In genomic region chr1:234839663-234840062, GRCh38 we compare ENCODE assay signal across 1 cellular context.
A peak's percentile ranks its signal among the peaks of the same experiment; 100 is the strongest.
TF ChIP-seq lines count a peak whose summit lies in the region.

No MANE protein-coding gene starts in this region.

TF ChIP-seq in K562, 482 proteins besides CTCF, POLR2A, EP300 and RAD21 (continued from another document):
- TF ChIP-seq, protein P1, sequence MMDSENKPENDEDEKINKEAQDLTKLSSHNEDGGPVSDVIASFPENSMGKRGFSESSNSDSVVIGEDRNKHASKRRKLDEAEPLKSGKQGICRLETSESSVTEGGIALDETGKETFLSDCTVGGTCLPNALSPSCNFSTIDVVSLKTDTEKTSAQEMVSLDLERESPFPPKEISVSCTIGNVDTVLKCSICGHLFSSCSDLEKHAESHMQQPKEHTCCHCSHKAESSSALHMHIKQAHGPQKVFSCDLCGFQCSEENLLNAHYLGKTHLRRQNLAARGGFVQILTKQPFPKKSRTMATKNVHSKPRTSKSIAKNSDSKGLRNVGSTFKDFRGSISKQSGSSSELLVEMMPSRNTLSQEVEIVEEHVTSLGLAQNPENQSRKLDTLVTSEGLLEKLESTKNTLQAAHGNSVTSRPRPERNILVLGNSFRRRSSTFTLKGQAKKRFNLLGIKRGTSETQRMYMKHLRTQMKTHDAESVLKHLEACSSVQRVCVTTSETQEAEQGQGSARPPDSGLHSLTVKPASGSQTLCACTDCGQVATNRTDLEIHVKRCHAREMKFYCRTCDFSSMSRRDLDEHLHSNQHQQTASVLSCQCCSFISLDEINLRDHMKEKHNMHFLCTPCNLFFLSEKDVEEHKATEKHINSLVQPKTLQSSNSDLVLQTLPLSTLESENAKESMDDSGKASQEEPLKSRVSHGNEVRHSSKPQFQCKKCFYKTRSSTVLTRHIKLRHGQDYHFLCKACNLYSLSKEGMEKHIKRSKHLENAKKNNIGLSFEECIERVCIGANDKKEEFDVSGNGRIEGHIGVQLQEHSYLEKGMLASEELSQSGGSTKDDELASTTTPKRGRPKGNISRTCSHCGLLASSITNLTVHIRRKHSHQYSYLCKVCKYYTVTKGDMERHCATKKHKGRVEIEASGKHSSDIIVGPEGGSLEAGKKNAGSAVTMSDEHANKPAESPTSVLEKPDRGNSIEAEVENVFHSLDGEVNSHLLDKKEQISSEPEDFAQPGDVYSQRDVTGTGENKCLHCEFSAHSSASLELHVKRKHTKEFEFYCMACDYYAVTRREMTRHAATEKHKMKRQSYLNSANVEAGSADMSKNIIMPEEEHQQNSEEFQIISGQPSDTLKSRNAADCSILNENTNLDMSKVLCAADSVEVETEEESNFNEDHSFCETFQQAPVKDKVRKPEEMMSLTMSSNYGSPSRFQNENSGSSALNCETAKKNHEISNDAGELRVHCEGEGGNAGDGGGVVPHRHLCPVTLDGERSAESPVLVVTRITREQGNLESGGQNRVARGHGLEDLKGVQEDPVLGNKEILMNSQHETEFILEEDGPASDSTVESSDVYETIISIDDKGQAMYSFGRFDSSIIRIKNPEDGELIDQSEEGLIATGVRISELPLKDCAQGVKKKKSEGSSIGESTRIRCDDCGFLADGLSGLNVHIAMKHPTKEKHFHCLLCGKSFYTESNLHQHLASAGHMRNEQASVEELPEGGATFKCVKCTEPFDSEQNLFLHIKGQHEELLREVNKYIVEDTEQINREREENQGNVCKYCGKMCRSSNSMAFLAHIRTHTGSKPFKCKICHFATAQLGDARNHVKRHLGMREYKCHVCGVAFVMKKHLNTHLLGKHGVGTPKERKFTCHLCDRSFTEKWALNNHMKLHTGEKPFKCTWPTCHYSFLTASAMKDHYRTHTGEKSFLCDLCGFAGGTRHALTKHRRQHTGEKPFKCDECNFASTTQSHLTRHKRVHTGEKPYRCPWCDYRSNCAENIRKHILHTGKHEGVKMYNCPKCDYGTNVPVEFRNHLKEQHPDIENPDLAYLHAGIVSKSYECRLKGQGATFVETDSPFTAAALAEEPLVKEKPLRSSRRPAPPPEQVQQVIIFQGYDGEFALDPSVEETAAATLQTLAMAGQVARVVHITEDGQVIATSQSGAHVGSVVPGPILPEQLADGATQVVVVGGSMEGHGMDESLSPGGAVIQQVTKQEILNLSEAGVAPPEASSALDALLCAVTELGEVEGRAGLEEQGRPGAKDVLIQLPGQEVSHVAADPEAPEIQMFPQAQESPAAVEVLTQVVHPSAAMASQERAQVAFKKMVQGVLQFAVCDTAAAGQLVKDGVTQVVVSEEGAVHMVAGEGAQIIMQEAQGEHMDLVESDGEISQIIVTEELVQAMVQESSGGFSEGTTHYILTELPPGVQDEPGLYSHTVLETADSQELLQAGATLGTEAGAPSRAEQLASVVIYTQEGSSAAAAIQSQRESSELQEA (IDR thresholded peaks at IDR 0.05; ENCODE audit: low read depth), result no peak
- TF ChIP-seq CTBP1 (IDR thresholded peaks at IDR 0.05; ENCODE audit: borderline replicate concordance) (0 out of 2 replicates have a peak, but pooled peaks have one; percentile 28), L3MBTL2 (IDR thresholded peaks at IDR 0.05) (no peak), MTA3 (IDR thresholded peaks at IDR 0.05; ENCODE audit: borderline replicate concordance) (0 out of 2 replicates have a peak, but pooled peaks have one; percentile 20), ZNF445 (CRISPR knock-in tag; IDR thresholded peaks at IDR 0.05; ENCODE audit: low read depth) (no peak), HNRNPK (IDR thresholded peaks at IDR 0.05; ENCODE audit: low read depth, low read length, poor library complexity, severe bottlenecking) (no peak), ZNF174 (CRISPR knock-in tag; IDR thresholded peaks at IDR 0.05) (no peak), ZNF140 (CRISPR knock-in tag; IDR thresholded peaks at IDR 0.05) (no peak), SNAPC5 (CRISPR knock-in tag; IDR thresholded peaks at IDR 0.05) (no peak), FOXJ3 (CRISPR knock-in tag; IDR thresholded peaks at IDR 0.05) (no peak), PHF8 (IDR thresholded peaks at IDR 0.05; ENCODE audit: borderline replicate concordance, low read length) (no peak), NRF1 (conservative IDR thresholded peaks at IDR 0.05 in 1 of 2, IDR thresholded peaks at IDR 0.05 in 1 of 2) (peak; percentile 76 to 77), ZNF384 (IDR thresholded peaks at IDR 0.05; ENCODE audit: low read depth, low read length) (no peak)
- TF ChIP-seq, protein P2, sequence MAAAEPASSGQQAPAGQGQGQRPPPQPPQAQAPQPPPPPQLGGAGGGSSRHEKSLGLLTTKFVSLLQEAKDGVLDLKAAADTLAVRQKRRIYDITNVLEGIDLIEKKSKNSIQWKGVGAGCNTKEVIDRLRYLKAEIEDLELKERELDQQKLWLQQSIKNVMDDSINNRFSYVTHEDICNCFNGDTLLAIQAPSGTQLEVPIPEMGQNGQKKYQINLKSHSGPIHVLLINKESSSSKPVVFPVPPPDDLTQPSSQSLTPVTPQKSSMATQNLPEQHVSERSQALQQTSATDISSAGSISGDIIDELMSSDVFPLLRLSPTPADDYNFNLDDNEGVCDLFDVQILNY (CRISPR knock-in tag; IDR thresholded peaks at IDR 0.05), result no peak
- TF ChIP-seq, protein P3, sequence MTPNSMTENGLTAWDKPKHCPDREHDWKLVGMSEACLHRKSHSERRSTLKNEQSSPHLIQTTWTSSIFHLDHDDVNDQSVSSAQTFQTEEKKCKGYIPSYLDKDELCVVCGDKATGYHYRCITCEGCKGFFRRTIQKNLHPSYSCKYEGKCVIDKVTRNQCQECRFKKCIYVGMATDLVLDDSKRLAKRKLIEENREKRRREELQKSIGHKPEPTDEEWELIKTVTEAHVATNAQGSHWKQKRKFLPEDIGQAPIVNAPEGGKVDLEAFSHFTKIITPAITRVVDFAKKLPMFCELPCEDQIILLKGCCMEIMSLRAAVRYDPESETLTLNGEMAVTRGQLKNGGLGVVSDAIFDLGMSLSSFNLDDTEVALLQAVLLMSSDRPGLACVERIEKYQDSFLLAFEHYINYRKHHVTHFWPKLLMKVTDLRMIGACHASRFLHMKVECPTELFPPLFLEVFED (CRISPR knock-in tag; conservative IDR thresholded peaks at IDR 0.05), result no peak
- TF ChIP-seq, protein P4, sequence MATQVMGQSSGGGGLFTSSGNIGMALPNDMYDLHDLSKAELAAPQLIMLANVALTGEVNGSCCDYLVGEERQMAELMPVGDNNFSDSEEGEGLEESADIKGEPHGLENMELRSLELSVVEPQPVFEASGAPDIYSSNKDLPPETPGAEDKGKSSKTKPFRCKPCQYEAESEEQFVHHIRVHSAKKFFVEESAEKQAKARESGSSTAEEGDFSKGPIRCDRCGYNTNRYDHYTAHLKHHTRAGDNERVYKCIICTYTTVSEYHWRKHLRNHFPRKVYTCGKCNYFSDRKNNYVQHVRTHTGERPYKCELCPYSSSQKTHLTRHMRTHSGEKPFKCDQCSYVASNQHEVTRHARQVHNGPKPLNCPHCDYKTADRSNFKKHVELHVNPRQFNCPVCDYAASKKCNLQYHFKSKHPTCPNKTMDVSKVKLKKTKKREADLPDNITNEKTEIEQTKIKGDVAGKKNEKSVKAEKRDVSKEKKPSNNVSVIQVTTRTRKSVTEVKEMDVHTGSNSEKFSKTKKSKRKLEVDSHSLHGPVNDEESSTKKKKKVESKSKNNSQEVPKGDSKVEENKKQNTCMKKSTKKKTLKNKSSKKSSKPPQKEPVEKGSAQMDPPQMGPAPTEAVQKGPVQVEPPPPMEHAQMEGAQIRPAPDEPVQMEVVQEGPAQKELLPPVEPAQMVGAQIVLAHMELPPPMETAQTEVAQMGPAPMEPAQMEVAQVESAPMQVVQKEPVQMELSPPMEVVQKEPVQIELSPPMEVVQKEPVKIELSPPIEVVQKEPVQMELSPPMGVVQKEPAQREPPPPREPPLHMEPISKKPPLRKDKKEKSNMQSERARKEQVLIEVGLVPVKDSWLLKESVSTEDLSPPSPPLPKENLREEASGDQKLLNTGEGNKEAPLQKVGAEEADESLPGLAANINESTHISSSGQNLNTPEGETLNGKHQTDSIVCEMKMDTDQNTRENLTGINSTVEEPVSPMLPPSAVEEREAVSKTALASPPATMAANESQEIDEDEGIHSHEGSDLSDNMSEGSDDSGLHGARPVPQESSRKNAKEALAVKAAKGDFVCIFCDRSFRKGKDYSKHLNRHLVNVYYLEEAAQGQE (CRISPR knock-in tag; IDR thresholded peaks at IDR 0.05; ENCODE audit: low read depth), result no peak
- TF ChIP-seq, protein P5, sequence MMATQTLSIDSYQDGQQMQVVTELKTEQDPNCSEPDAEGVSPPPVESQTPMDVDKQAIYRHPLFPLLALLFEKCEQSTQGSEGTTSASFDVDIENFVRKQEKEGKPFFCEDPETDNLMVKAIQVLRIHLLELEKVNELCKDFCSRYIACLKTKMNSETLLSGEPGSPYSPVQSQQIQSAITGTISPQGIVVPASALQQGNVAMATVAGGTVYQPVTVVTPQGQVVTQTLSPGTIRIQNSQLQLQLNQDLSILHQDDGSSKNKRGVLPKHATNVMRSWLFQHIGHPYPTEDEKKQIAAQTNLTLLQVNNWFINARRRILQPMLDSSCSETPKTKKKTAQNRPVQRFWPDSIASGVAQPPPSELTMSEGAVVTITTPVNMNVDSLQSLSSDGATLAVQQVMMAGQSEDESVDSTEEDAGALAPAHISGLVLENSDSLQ (IDR thresholded peaks at IDR 0.05), result peak; percentile 34; the same call in 1 of the 2 replicates
